In genomic region chr22:46233231-46233630, GRCh38 we compare ENCODE assay signal across 10 cellular contexts. TPM values are rescaled to one million over a fixed set of nuclear protein-coding genes. Genes with fewer than 3 reads are reported as not detected.
DNase-seq lines count a peak whose midpoint lies in the region; ATAC-seq lines count a peak whose summit lies in the region.
"Had no signal": no experiment of that assay in that cellular context is flagged by ENCODE, and none has a peak within 500 bp of the region (broad histone marks: within the 10 kb centered on the region; RNA-seq: fewer than 3 reads in every experiment).

No MANE protein-coding gene starts in this region.

- intact Hi-C loops in right cardiac atrium (cut with DNase I), result loop anchor here in 2 of 4 donors (10.0 kb wide), 2 partner anchors 78 to 88 kb away; partner anchors contain the start of gene PPARA (in 1 of the 2)

- peaks cover 9 to 18% of the 10 kb centered on the region in 2 donors for H3K36me3 Mint-ChIP-seq in stimulated activated naive B cell treated with anti-CD40 and anti-IgM and Interleukin-4, amounts not matched to agents 10 μg/mL and 1 μg/mL and 100 μg/mL, for 72 hours
- H3K36me3 Mint-ChIP-seq in activated T-cell treated with anti-CD3 and anti-CD28 coated beads, Interleukin-2, amount 50 U/mL, for 4 hours (ENCODE audit: insufficient read depth), result peaks cover 17% of the 10 kb centered on the region

- H3K27ac ChIP-seq in right cardiac atrium (ENCODE audit: low read length), result peak overlapping the region; percentile 8

- 40% methylated on average over 9 of the region's 9 CpGs for WGBS in right cardiac atrium

- peak; percentile 96 for DNase-seq in LHCN-M2 (ENCODE audit: low read depth)
- DNase-seq in anterior cingulate cortex (lab: John Stamatoyannopoulos, UW), result peak in 39 of 58 donors; percentile 4 to 67 (median 27)
- DNase-seq in right cardiac atrium, result peak; percentile 56 to 76 (median 74)
- no peak for DNase-seq in stimulated activated naive B cell treated with anti-CD40 and anti-IgM and Interleukin-4, amounts not matched to agents 10 μg/mL and 1 μg/mL and 100 μg/mL, for 72 hours
- DNase-seq in NCI-H2196 treated with DMSO at 0.1 percent for 48 hours (lab: John Stamatoyannopoulos, UW; ENCODE audit: unreplicated experiment), result no peak
- no peak for DNase-seq in activated T-cell treated with anti-CD3 and anti-CD28 coated beads, Interleukin-2, amount 50 U/mL, for 4 hours
- DNase-seq: stimulated activated naive CD8-positive, alpha-beta T cell treated with anti-CD3 and anti-CD28 coated beads, Interleukin-15, amount 100 ng/mL, for 72 hours had no signal

- H3K9me3 Mint-ChIP-seq in stimulated activated naive B cell treated with anti-CD40 and anti-IgM and Interleukin-4, amounts not matched to agents 10 μg/mL and 1 μg/mL and 100 μg/mL, for 72 hours, result no peaks in the 10 kb centered on the region
- no peaks in the 10 kb centered on the region for H3K9me3 Mint-ChIP-seq in activated T-cell treated with anti-CD3 and anti-CD28 coated beads, Interleukin-2, amount 50 U/mL, for 4 hours
- H3K9me3 Mint-ChIP-seq: central memory CD8-positive, alpha-beta T cell; stimulated activated naive CD8-positive, alpha-beta T cell treated with anti-CD3 and anti-CD28 coated beads, Interleukin-15, amount 100 ng/mL, for 72 hours; T-helper 1 cell treated with Interleukin-12 subunit alpha and Interleukin-12 subunit beta and Interleukin-4 antibody, amounts not matched to agents 30 μg/mL and 1 μg/mL, for 36 hours had no signal

- H3K4me1 ChIP-seq in right cardiac atrium (ENCODE audit: control insufficient read depth, insufficient read depth, low read length), result no peaks in the 10 kb centered on the region

- no peaks in the 10 kb centered on the region for H3K27me3 Mint-ChIP-seq in stimulated activated naive B cell treated with anti-CD40 and anti-IgM and Interleukin-4, amounts not matched to agents 10 μg/mL and 1 μg/mL and 100 μg/mL, for 72 hours
- no peaks in the 10 kb centered on the region for H3K27me3 Mint-ChIP-seq in activated T-cell treated with anti-CD3 and anti-CD28 coated beads, Interleukin-2, amount 50 U/mL, for 4 hours (ENCODE audit: low read depth)
- H3K27me3 Mint-ChIP-seq: central memory CD8-positive, alpha-beta T cell; stimulated activated naive CD8-positive, alpha-beta T cell treated with anti-CD3 and anti-CD28 coated beads, Interleukin-15, amount 100 ng/mL, for 72 hours had no signal

- H3K9me3 ChIP-seq in right cardiac atrium (ENCODE audit: control insufficient read depth, low read length), result no peaks in the 10 kb centered on the region

- no peak overlapping the region for H3K4me3 ChIP-seq in right cardiac atrium (ENCODE audit: low read length)

- no peak overlapping the region for H3K4me3 Mint-ChIP-seq in stimulated activated naive B cell treated with anti-CD40 and anti-IgM and Interleukin-4, amounts not matched to agents 10 μg/mL and 1 μg/mL and 100 μg/mL, for 72 hours
- H3K4me3 Mint-ChIP-seq in activated T-cell treated with anti-CD3 and anti-CD28 coated beads, Interleukin-2, amount 50 U/mL, for 4 hours, result no peak overlapping the region
- H3K4me3 Mint-ChIP-seq: central memory CD8-positive, alpha-beta T cell; stimulated activated naive CD8-positive, alpha-beta T cell treated with anti-CD3 and anti-CD28 coated beads, Interleukin-15, amount 100 ng/mL, for 72 hours; T-helper 1 cell treated with Interleukin-12 subunit alpha and Interleukin-12 subunit beta and Interleukin-4 antibody, amounts not matched to agents 30 μg/mL and 1 μg/mL, for 36 hours had no signal

- no peaks in the 10 kb centered on the region for H3K27me3 ChIP-seq in right cardiac atrium (ENCODE audit: control insufficient read depth, insufficient read depth)

- no peak overlapping the region for H3K27ac Mint-ChIP-seq in stimulated activated naive B cell treated with anti-CD40 and anti-IgM and Interleukin-4, amounts not matched to agents 10 μg/mL and 1 μg/mL and 100 μg/mL, for 72 hours
- H3K27ac Mint-ChIP-seq: T-helper 1 cell treated with Interleukin-12 subunit alpha and Interleukin-12 subunit beta and Interleukin-4 antibody, amounts not matched to agents 30 μg/mL and 1 μg/mL, for 36 hours had no signal

- peaks cover 3 to 5% of the 10 kb centered on the region in 2 donors for H3K4me1 Mint-ChIP-seq in stimulated activated naive B cell treated with anti-CD40 and anti-IgM and Interleukin-4, amounts not matched to agents 10 μg/mL and 1 μg/mL and 100 μg/mL, for 72 hours
- H3K4me1 Mint-ChIP-seq in activated T-cell treated with anti-CD3 and anti-CD28 coated beads, Interleukin-2, amount 50 U/mL, for 4 hours (ENCODE audit: low read depth), result no peaks in the 10 kb centered on the region
- H3K4me1 Mint-ChIP-seq: central memory CD8-positive, alpha-beta T cell; stimulated activated naive CD8-positive, alpha-beta T cell treated with anti-CD3 and anti-CD28 coated beads, Interleukin-15, amount 100 ng/mL, for 72 hours had no signal

- ATAC-seq in right cardiac atrium, result peak; percentile 77 to 87
- ATAC-seq in stimulated activated naive B cell treated with anti-CD40 and anti-IgM and Interleukin-4, amounts not matched to agents 10 μg/mL and 1 μg/mL and 100 μg/mL, for 72 hours (replicated peaks), result peak; percentile 87 to 88
- ATAC-seq in HG02870 (IDR thresholded peaks at IDR 0.05; ENCODE audit: unreplicated experiment), result no peak
- ATAC-seq in activated T-cell treated with anti-CD3 and anti-CD28 coated beads, Interleukin-2, amount 50 U/mL, for 4 hours, result no peak
- ATAC-seq: stimulated activated naive CD8-positive, alpha-beta T cell treated with anti-CD3 and anti-CD28 coated beads, Interleukin-15, amount 100 ng/mL, for 72 hours had no signal

RNA-seq across cellular contexts. Expression of gene CDPF1, which starts 16.9 kb away (rescaled TPM):
- total RNA-seq in LHCN-M2 (2014; rRNA removed) (15.9 and 21.3 TPM in 2 replicates), right cardiac atrium (10 to 100 TPM in 1 of 4 donors, 1 to 10 TPM in 3; 8.9 to 10.4 (median 9.2) TPM)
- 9.6 TPM for polyA plus RNA-seq in LHCN-M2 (2012)
- polyA plus RNA-seq in right cardiac atrium, result 10.5 TPM
- 10 to 100 TPM in 1 of 3 donors, 1 to 10 TPM in 2; 5.8 to 10.6 (median 8.9) TPM for total RNA-seq in activated T-cell treated with anti-CD3 and anti-CD28 coated beads, Interleukin-2, amount 50 U/mL, for 4 hours

RNA-seq across cellular contexts. Expression of gene PKDREJ, which starts 29.9 kb away (rescaled TPM):
- total RNA-seq in LHCN-M2 (2014; rRNA removed), result not detected in 2 replicates
- polyA plus RNA-seq in LHCN-M2 (2012), result 0.07 TPM
- total RNA-seq in right cardiac atrium, result under 1 TPM; 0.06 to 0.25 (median 0.10) TPM
- polyA plus RNA-seq in right cardiac atrium, result 0.07 TPM
- total RNA-seq in activated T-cell treated with anti-CD3 and anti-CD28 coated beads, Interleukin-2, amount 50 U/mL, for 4 hours, result not detected

RNA-seq across cellular contexts. Expression of gene TTC38, which starts 34.6 kb away (rescaled TPM):
- 38.0 and 38.6 TPM in 2 replicates for total RNA-seq in LHCN-M2 (2014; rRNA removed)
- polyA plus RNA-seq in LHCN-M2 (2012), result 20.9 TPM
- total RNA-seq in right cardiac atrium, result 10 to 100 TPM; 22.4 to 30.7 (median 27.8) TPM
- polyA plus RNA-seq in right cardiac atrium, result 16.6 TPM
- 1 to 10 TPM; 5.5 to 6.0 (median 6.0) TPM for total RNA-seq in activated T-cell treated with anti-CD3 and anti-CD28 coated beads, Interleukin-2, amount 50 U/mL, for 4 hours

Comparison
In these comparisons a context has a peak if more than half of its experiments do, and no peak if none do; other contexts are left out.
1. DNase-seq: peak in LHCN-M2 (single experiment), anterior cingulate cortex (39 of 58) and right cardiac atrium (3 of 3); none in stimulated activated naive B cell treated with anti-CD40 and anti-IgM and Interleukin-4, amounts not matched to agents 10 μg/mL and 1 μg/mL and 100 μg/mL, for 72 hours (single experiment), NCI-H2196 treated with DMSO at 0.1 percent for 48 hours (single experiment) and activated T-cell treated with anti-CD3 and anti-CD28 coated beads, Interleukin-2, amount 50 U/mL, for 4 hours (single experiment).
2. ATAC-seq: peak in right cardiac atrium (2 of 2) and stimulated activated naive B cell treated with anti-CD40 and anti-IgM and Interleukin-4, amounts not matched to agents 10 μg/mL and 1 μg/mL and 100 μg/mL, for 72 hours (2 of 2); none in HG02870 (single experiment) and activated T-cell treated with anti-CD3 and anti-CD28 coated beads, Interleukin-2, amount 50 U/mL, for 4 hours (0 of 2).